18 cellular contexts compared by ENCODE assay signal in the genomic region with DNA sequence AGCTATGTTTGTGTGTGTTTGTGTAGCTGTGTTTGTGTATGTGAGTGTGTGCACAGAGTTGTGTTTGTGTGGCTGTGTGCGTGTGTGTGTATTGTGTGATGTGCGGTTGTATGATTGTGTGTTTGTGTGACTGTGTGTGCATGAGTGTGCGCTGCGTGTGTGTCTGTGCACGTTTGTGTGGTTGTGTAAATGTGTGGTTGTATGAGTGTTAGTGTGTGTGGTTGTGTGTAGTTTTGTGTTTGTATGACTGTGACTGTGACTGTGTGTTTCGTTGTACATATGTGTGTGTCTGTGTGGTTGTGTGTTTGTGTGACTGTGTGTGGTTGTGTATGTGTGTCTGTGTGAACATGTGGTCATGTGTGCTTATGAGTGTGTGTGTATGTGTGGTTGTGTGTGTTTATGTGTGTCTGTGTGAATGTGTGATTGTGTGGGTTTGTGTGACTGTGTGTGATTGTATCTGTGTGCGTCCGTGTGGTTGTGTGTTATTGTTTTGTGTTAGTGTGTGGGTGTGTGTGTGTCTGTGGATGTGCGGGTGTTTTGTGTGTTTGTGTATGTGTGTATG.
"Had no signal": no experiment of that assay in that cellular context is flagged by ENCODE, and none has a peak within 500 bp of the region (broad histone marks: within the 10 kb centered on the region; RNA-seq: fewer than 3 reads in every experiment).

No MANE protein-coding gene starts in this region.

- DNase-seq: activated CD4-positive, alpha-beta memory T cell treated with anti-CD3 and anti-CD28 coated beads, Interleukin-2, amount 10 ng/mL, durations not matched to agents 7 days and 5 days; activated CD4-positive, alpha-beta T cell treated with anti-CD3 and anti-CD28 coated beads for 48 hours; activated CD4-positive, CD25-positive, alpha-beta regulatory T cell; activated CD8-positive, alpha-beta memory T cell treated with anti-CD3 and anti-CD28 coated beads, Interleukin-2, amount 10 ng/mL, durations not matched to agents 7 days and 5 days; activated naive CD4-positive, alpha-beta T cell; activated naive CD8-positive, alpha-beta T cell treated with anti-CD3 and anti-CD28 coated beads, Interleukin-2, amount 10 ng/mL, durations not matched to agents 7 days and 5 days; brain microvascular endothelial cell; naive thymus-derived CD8-positive, alpha-beta T cell; stimulated activated naive B cell treated with anti-CD40 and anti-IgM and Interleukin-4, amounts not matched to agents 10 μg/mL and 1 μg/mL and 100 μg/mL, for 72 hours; upper lobe of right lung had no signal

- H3K9me3 ChIP-seq: esophagus muscularis mucosa, gastroesophageal sphincter, pancreas, thoracic aorta, upper lobe of right lung had no signal

- H3K4me1 ChIP-seq: pancreas, upper lobe of right lung had no signal

- FAIRE-seq: endometrium, pancreas had no signal

- ATAC-seq: naive thymus-derived CD8-positive, alpha-beta T cell; stimulated activated naive B cell treated with anti-CD40 and anti-IgM and Interleukin-4, amounts not matched to agents 10 μg/mL and 1 μg/mL and 100 μg/mL, for 72 hours had no signal

- H3K36me3 ChIP-seq: brain microvascular endothelial cell, esophagus muscularis mucosa, heart left ventricle, left ventricle myocardium inferior, pancreas, thoracic aorta, upper lobe of right lung had no signal

- H3K27ac ChIP-seq: brain microvascular endothelial cell, coronary artery, esophagus muscularis mucosa, gastroesophageal sphincter, heart left ventricle, left ventricle myocardium inferior, pancreas, upper lobe of right lung had no signal

- H3K27me3 ChIP-seq: brain microvascular endothelial cell, esophagus muscularis mucosa, gastroesophageal sphincter, heart left ventricle, pancreas, upper lobe of right lung had no signal

- H3K4me3 ChIP-seq: coronary artery, esophagus muscularis mucosa, gastroesophageal sphincter, heart left ventricle, left ventricle myocardium inferior, pancreas, thoracic aorta, upper lobe of right lung had no signal
